2 cellular contexts compared by ENCODE assay signal in the genomic region with DNA sequence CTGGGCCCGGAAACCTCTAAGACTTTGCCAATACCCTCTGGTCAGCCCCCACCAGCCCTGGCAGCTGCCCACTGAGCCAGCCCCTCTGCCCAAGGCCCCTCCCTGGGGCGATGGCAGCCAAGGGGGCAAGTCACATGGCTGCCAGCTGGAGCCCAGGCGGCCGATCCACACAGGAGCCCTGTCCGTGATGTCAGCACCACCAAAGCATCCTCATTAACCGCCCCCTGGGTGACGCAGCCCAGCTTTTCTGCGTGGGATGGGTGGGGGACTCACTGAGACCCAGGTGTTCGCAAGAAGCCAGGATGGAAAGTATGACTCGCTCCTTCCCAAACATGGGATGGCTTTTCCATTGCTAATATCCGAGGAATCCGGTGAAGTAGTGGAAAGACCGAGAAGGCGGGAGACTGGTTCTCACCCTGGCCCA.
TF ChIP-seq lines count a peak whose summit lies in the region.

No MANE protein-coding gene starts in this region.

TF ChIP-seq in IMR-90, 13 proteins besides CTCF, POLR2A, EP300 and RAD21:
- TF ChIP-seq BHLHE40 (IDR thresholded peaks at IDR 0.05; ENCODE audit: low read depth, low read length) = no peak
- TF ChIP-seq, protein P1, sequence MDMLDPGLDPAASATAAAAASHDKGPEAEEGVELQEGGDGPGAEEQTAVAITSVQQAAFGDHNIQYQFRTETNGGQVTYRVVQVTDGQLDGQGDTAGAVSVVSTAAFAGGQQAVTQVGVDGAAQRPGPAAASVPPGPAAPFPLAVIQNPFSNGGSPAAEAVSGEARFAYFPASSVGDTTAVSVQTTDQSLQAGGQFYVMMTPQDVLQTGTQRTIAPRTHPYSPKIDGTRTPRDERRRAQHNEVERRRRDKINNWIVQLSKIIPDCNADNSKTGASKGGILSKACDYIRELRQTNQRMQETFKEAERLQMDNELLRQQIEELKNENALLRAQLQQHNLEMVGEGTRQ (IDR thresholded peaks at IDR 0.05; ENCODE audit: low read depth, low read length) = peak; percentile 50; the same call in 1 of the 2 replicates
- TF ChIP-seq FOS (IDR thresholded peaks at IDR 0.05; ENCODE audit: low read depth, low read length) = peak; percentile 70

TF ChIP-seq in endothelial cell of umbilical vein, 7 proteins besides CTCF, POLR2A, EP300 and RAD21:
- no peak for TF ChIP-seq MYC (IDR thresholded peaks at IDR 0.05; ENCODE audit: low read depth, low read length)
- TF ChIP-seq JUN (IDR thresholded peaks at IDR 0.05; ENCODE audit: borderline replicate concordance, insufficient read depth, insufficient read length, low read depth) = peak; percentile 26
- no peak for TF ChIP-seq POLR2AphosphoS5 (IDR thresholded peaks at IDR 0.05; ENCODE audit: insufficient read depth, low read depth, low read length)
